Comparison of ENCODE assay signal across 8 cellular contexts in genomic region chr18:63253428-63254372, GRCh38.
DNase-seq lines count a peak whose midpoint lies in the region; ATAC-seq and TF ChIP-seq lines count a peak whose summit lies in the region.

No MANE protein-coding gene starts in this region.

- H3K79me2 ChIP-seq in ACC112 (ENCODE audit: control insufficient read depth, insufficient read depth, low read length, unreplicated experiment): no peaks in the 10 kb centered on the region

- intact Hi-C loops in posterior cingulate gyrus (cut with DNase I): no loop called here

- H2AFZ ChIP-seq in ACC112 (ENCODE audit: low read length, unreplicated experiment): peak overlapping the region; percentile 19

- peaks cover 4% of the 10 kb centered on the region for H3K9me3 Mint-ChIP-seq in mesothelial cell of epicardium

- H3K4me1 ChIP-seq in ACC112 (ENCODE audit: control insufficient read depth, insufficient read depth, low read length, unreplicated experiment): peaks cover 5% of the 10 kb centered on the region

- in situ Hi-C loops in KBM-7 (cut with MboI; ENCODE audit: low pct_unique_long_range_greater_than_20kb, low sequenced_read_pairs): no loop called here

- H3K27me3 ChIP-seq in ACC112 (ENCODE audit: insufficient read depth, low read length): no peaks in the 10 kb centered on the region

- TF ChIP-seq CTCF in mesothelial cell of epicardium (IDR thresholded peaks at IDR 0.05; ENCODE audit: unreplicated experiment): no peak

- peak overlapping the region; percentile 6 for H3K4me3 ChIP-seq in ACC112 (ENCODE audit: low read depth, low read length)

- H3K36me3 ChIP-seq in ACC112 (ENCODE audit: insufficient read depth, low read length): no peaks in the 10 kb centered on the region

- H3K27me3 Mint-ChIP-seq in mesothelial cell of epicardium (ENCODE audit: low read depth): no peaks in the 10 kb centered on the region

- peaks cover 26% of the 10 kb centered on the region for H3K4me1 Mint-ChIP-seq in mesothelial cell of epicardium

- peak overlapping the region; percentile 28; the same call in 1 of the 2 replicates for H3K27ac ChIP-seq in ACC112 (ENCODE audit: low read depth, low read length)

- no peak overlapping the region for H3K4me3 Mint-ChIP-seq in mesothelial cell of epicardium

- ATAC-seq in GM18502 (IDR thresholded peaks at IDR 0.05; ENCODE audit: poor library complexity, unreplicated experiment): no peak

- H3K27ac Mint-ChIP-seq in mesothelial cell of epicardium: peak overlapping the region; percentile 40

- H3K36me3 Mint-ChIP-seq in mesothelial cell of epicardium: peaks cover 3% of the 10 kb centered on the region

- DNase-seq in KBM-7: peak; percentile 37
- DNase-seq in astrocyte of the hippocampus (ENCODE audit: low read depth, low spot score): peak; percentile 61
- no peak for DNase-seq in mesothelial cell of epicardium (ENCODE audit: low spot score in 2 of 2, unreplicated experiment in 2 of 2)
- no peak for DNase-seq in GM19240 (ENCODE audit: insufficient read length, low spot score)
- no peak for DNase-seq in occipital lobe (lab: John Stamatoyannopoulos, UW)
- DNase-seq in posterior cingulate gyrus: no peak

Comparison
In these comparisons a context has a peak if more than half of its experiments do, and no peak if none do; other contexts are left out.
1. DNase-seq: peak in KBM-7 (single experiment) and astrocyte of the hippocampus (single experiment); none in mesothelial cell of epicardium (0 of 2), GM19240 (single experiment), occipital lobe (single experiment) and posterior cingulate gyrus (0 of 10).